ENCODE assay signal across 9 cellular contexts in the genomic region with DNA sequence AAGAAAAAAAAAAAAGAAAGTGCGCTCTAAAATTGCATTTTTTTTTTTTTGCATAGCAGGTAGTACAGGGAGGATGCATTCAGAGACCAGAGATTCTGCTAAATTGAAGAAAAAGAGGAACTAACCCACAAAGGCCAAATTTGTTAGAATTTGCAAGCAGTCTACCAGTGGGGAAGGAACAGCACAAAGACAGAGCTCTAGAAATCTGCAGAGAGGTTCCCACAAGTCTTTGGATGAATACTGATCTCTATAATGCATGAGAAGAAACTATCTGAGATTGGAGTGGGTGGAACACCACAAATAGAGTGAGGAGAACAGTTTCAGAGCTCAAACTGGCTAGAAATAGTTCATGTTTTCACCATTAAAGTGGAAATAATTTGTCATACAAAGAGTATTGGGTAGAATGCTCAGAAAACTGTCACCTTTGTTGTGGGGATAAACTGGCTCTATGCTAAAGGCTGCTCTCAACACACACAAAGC.
DNase-seq lines count a peak whose midpoint lies in the region; ATAC-seq and TF ChIP-seq lines count a peak whose summit lies in the region.
"Had no signal": no experiment of that assay in that cellular context is flagged by ENCODE, and none has a peak within 500 bp of the region (broad histone marks: within the 10 kb centered on the region; RNA-seq: fewer than 3 reads in every experiment).

No MANE protein-coding gene starts in this region.

- no peak overlapping the region for H2AFZ ChIP-seq in MM.1S (ENCODE audit: low read length)

- no peaks in the 10 kb centered on the region for H3F3A ChIP-seq in MM.1S (ENCODE audit: insufficient read depth, low read length)

- H3K4me1 Mint-ChIP-seq in activated naive CD8-positive, alpha-beta T cell treated with anti-CD3 and anti-CD28 coated beads for 36 hours: peaks cover 31% of the 10 kb centered on the region
- no peaks in the 10 kb centered on the region for H3K4me1 Mint-ChIP-seq in type B pancreatic cell (ENCODE audit: unreplicated experiment)

- no peaks in the 10 kb centered on the region for H4K20me1 ChIP-seq in MM.1S (ENCODE audit: insufficient read depth, low read length)

- no peak overlapping the region for H3K4me3 Mint-ChIP-seq in activated naive CD8-positive, alpha-beta T cell treated with anti-CD3 and anti-CD28 coated beads for 36 hours
- no peak overlapping the region for H3K4me3 Mint-ChIP-seq in type B pancreatic cell

- H3K4me1 ChIP-seq in MM.1S (ENCODE audit: low read length): no peaks in the 10 kb centered on the region

- H3K4me2 ChIP-seq in MM.1S (ENCODE audit: low read depth, low read length): no peak overlapping the region

- H3K27me3 Mint-ChIP-seq in activated naive CD8-positive, alpha-beta T cell treated with anti-CD3 and anti-CD28 coated beads for 36 hours: peaks cover under 1% of the 10 kb centered on the region
- H3K27me3 Mint-ChIP-seq in type B pancreatic cell: no peaks in the 10 kb centered on the region

- H3K27ac ChIP-seq in MM.1S (ENCODE audit: low read length): no peak overlapping the region

- no peaks in the 10 kb centered on the region for H3K36me3 ChIP-seq in MM.1S (replicated peaks; ENCODE audit: insufficient read depth, low read length)

- H3K9me3 ChIP-seq in MM.1S (replicated peaks; ENCODE audit: insufficient read depth, low read length): no peaks in the 10 kb centered on the region

- no peak for DNase-seq in activated naive CD8-positive, alpha-beta T cell treated with anti-CD3 and anti-CD28 coated beads for 36 hours
- DNase-seq in NCI-H446 treated with DMSO at 0.1 percent for 48 hours (lab: John Stamatoyannopoulos, UW) (no peak), MM.1S (no peak), type B pancreatic cell (ENCODE audit: extremely low spot score, unreplicated experiment) (no peak)
- DNase-seq in effector CD8-positive, alpha-beta T cell (lab: John Stamatoyannopoulos, UW): no peak
- DNase-seq: central memory CD4-positive, alpha-beta T cell had no signal

- H3K27ac Mint-ChIP-seq in activated naive CD8-positive, alpha-beta T cell treated with anti-CD3 and anti-CD28 coated beads for 36 hours: peak overlapping the region; percentile 94
- no peak overlapping the region for H3K27ac Mint-ChIP-seq in type B pancreatic cell

- H3K27me3 ChIP-seq in MM.1S (replicated peaks; ENCODE audit: insufficient read depth, low read length): no peaks in the 10 kb centered on the region

- H3K79me2 ChIP-seq in MM.1S (ENCODE audit: low read length): no peaks in the 10 kb centered on the region

- H3K9ac ChIP-seq in MM.1S (ENCODE audit: low read length): no peak overlapping the region

- H3K9me3 Mint-ChIP-seq in activated naive CD8-positive, alpha-beta T cell treated with anti-CD3 and anti-CD28 coated beads for 36 hours: peaks cover 3% of the 10 kb centered on the region
- no peaks in the 10 kb centered on the region for H3K9me3 Mint-ChIP-seq in type B pancreatic cell

- ATAC-seq in GM18858 (IDR thresholded peaks at IDR 0.05; ENCODE audit: unreplicated experiment): peak; percentile 96
- ATAC-seq in GM21515 (IDR thresholded peaks at IDR 0.05; ENCODE audit: unreplicated experiment): peak; percentile 89
- peak; percentile 96 for ATAC-seq in HG03378 (IDR thresholded peaks at IDR 0.05; ENCODE audit: unreplicated experiment)

- H3K9me2 ChIP-seq in MM.1S (replicated peaks; ENCODE audit: insufficient read depth, low read length): no peaks in the 10 kb centered on the region

- H3K36me3 Mint-ChIP-seq in activated naive CD8-positive, alpha-beta T cell treated with anti-CD3 and anti-CD28 coated beads for 36 hours: peaks cover 20% of the 10 kb centered on the region
- no peaks in the 10 kb centered on the region for H3K36me3 Mint-ChIP-seq in type B pancreatic cell

- no peak for TF ChIP-seq CTCF in MM.1S (IDR thresholded peaks at IDR 0.05; ENCODE audit: low read length)
- TF ChIP-seq CTCF in type B pancreatic cell (conservative IDR thresholded peaks at IDR 0.05): no peak

- no peak overlapping the region for H3K4me3 ChIP-seq in MM.1S (ENCODE audit: low read length)
